In the genomic region with DNA sequence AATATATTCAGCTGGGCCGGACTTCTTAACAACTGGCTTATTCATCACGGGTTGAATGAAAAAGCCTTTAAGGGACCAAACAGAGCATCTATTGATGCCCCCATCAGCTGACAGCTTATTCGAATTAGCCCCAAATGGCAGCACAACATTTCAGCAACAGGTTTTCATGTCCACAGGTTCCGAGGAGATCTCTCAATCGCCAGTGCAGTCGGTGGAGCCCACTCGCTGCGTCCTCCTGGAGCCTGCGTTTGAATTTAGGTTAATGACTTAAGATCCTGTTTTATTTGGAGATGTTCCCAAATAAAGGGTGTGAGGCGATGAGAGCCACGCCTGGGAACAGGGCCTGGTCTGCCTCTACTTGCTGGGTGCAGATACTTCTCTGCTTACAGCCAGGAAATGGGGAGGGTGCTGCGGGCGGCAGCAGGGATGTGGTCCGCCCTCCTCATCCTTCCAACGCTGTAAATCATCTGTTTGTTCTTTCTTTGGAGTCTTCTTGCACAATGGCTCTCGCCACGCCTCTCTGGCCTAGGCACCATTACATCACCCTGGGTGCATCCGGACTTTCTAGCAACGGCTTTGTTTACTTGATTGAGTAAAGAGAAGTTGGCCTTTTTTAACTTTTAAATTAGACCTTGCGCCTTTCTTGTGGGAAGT, we compare ENCODE assay signal across 8 cellular contexts. TPM values are rescaled to one million over a fixed set of nuclear protein-coding genes. Genes with fewer than 3 reads are reported as not detected.
A peak's percentile ranks its signal among the peaks of the same experiment; 100 is the strongest.
DNase-seq lines count a peak whose midpoint lies in the region; ATAC-seq and TF ChIP-seq lines count a peak whose summit lies in the region.

No MANE protein-coding gene starts in this region.

- H3K9me3 Mint-ChIP-seq in neural crest cell: no peaks in the 10 kb centered on the region
- H3K9me3 Mint-ChIP-seq in stimulated activated naive CD8-positive, alpha-beta T cell treated with anti-CD3 and anti-CD28 coated beads, Interleukin-15, amount 100 ng/mL, for 72 hours: no peaks in the 10 kb centered on the region

- no peaks in the 10 kb centered on the region for H3K27me3 Mint-ChIP-seq in neural crest cell (ENCODE audit: low read depth)
- H3K27me3 Mint-ChIP-seq in stimulated activated naive CD8-positive, alpha-beta T cell treated with anti-CD3 and anti-CD28 coated beads, Interleukin-15, amount 100 ng/mL, for 72 hours: no peaks in the 10 kb centered on the region

- peaks cover 44% of the 10 kb centered on the region for H3K4me1 Mint-ChIP-seq in neural crest cell
- H3K4me1 Mint-ChIP-seq in stimulated activated naive CD8-positive, alpha-beta T cell treated with anti-CD3 and anti-CD28 coated beads, Interleukin-15, amount 100 ng/mL, for 72 hours: peaks cover 48% of the 10 kb centered on the region

- no peak overlapping the region for H3K4me3 ChIP-seq in fibroblast of the aortic adventitia (ENCODE audit: low read depth, low read length)

- ATAC-seq in stimulated activated naive CD8-positive, alpha-beta T cell treated with anti-CD3 and anti-CD28 coated beads, Interleukin-15, amount 100 ng/mL, for 72 hours: peak; percentile 97

- peak overlapping the region; percentile 98 for H3K27ac Mint-ChIP-seq in neural crest cell (ENCODE audit: unreplicated experiment)
- peak overlapping the region; percentile 99 for H3K27ac Mint-ChIP-seq in stimulated activated naive CD8-positive, alpha-beta T cell treated with anti-CD3 and anti-CD28 coated beads, Interleukin-15, amount 100 ng/mL, for 72 hours

- peaks cover 9% of the 10 kb centered on the region for H3K36me3 Mint-ChIP-seq in neural crest cell (ENCODE audit: low read depth)

- H3K4me3 Mint-ChIP-seq in neural crest cell: peak overlapping the region; percentile 58
- peak overlapping the region; percentile 70 to 74 for H3K4me3 Mint-ChIP-seq in stimulated activated naive CD8-positive, alpha-beta T cell treated with anti-CD3 and anti-CD28 coated beads, Interleukin-15, amount 100 ng/mL, for 72 hours

- TF ChIP-seq CTCF in fibroblast of the aortic adventitia (IDR thresholded peaks at IDR 0.05; ENCODE audit: insufficient read depth, low read length) (no peak), neural crest cell (conservative IDR thresholded peaks at IDR 0.05) (no peak)

- DNase-seq in EL (peak; percentile 97), NOMO-1 treated with dmso at 0.1 percent for 144 hours (lab: John Stamatoyannopoulos, UW; ENCODE audit: unreplicated experiment) (peak; percentile 95), fibroblast of the aortic adventitia (ENCODE audit: low read depth) (peak; percentile 97), neural crest cell (ENCODE audit: low read depth, low spot score) (peak; percentile 35), RPMI8226 (no peak), ecto neural progenitor cell (ENCODE audit: low spot score) (no peak)
- peak; percentile 44 to 51 for DNase-seq in activated T-helper 1 cell treated with anti-CD3 and anti-CD28 coated beads, Interleukin-2, amount 50 U/mL, for 16 hours (ENCODE audit: low read depth in 1 of 2, low spot score in 1 of 2)
- peak; percentile 20 to 75 for DNase-seq in stimulated activated naive CD8-positive, alpha-beta T cell treated with anti-CD3 and anti-CD28 coated beads, Interleukin-15, amount 100 ng/mL, for 72 hours

RNA-seq across cellular contexts. Expression of gene NDE1, which starts 22.6 kb away (rescaled TPM):
- total RNA-seq in fibroblast of the aortic adventitia (ENCODE audit: low replicate concordance) (17.5 and 38.9 TPM in 2 replicates), neural crest cell (72.2 and 74.0 TPM in 2 replicates)

RNA-seq across cellular contexts. Expression of gene MARF1, which starts 29.7 kb away (rescaled TPM):
- total RNA-seq in fibroblast of the aortic adventitia (ENCODE audit: low replicate concordance) (27.1 and 74.8 TPM in 2 replicates), neural crest cell (52.7 and 60.1 TPM in 2 replicates)

Comparison
In these comparisons a context has a peak if more than half of its experiments do, and no peak if none do; other contexts are left out.
1. DNase-seq: peak in EL (single experiment), NOMO-1 treated with dmso at 0.1 percent for 144 hours (single experiment), activated T-helper 1 cell treated with anti-CD3 and anti-CD28 coated beads, Interleukin-2, amount 50 U/mL, for 16 hours (2 of 2), fibroblast of the aortic adventitia (single experiment), neural crest cell (single experiment) and stimulated activated naive CD8-positive, alpha-beta T cell treated with anti-CD3 and anti-CD28 coated beads, Interleukin-15, amount 100 ng/mL, for 72 hours (2 of 2); none in RPMI8226 (single experiment) and ecto neural progenitor cell (single experiment).